1 cellular context compared by ENCODE assay signal in genomic region chr1:156177918-156178654, GRCh38.
A peak's percentile ranks its signal among the peaks of the same experiment; 100 is the strongest.
TF ChIP-seq lines count a peak whose summit lies in the region.

No MANE protein-coding gene starts in this region.

TF ChIP-seq in K562, 482 proteins besides CTCF, POLR2A, EP300 and RAD21 (continued from another document):
- TF ChIP-seq MGA (IDR thresholded peaks at IDR 0.05) (no peak), SMARCA4 (IDR thresholded peaks at IDR 0.05) (peak; percentile 12; the same call in 1 of the 2 replicates), SFPQ (IDR thresholded peaks at IDR 0.05; ENCODE audit: low read depth, low read length) (no peak), SMARCE1 (IDR thresholded peaks at IDR 0.05) (peak; percentile 30; the same call in 1 of the 2 replicates), EGR1 (conservative IDR thresholded peaks at IDR 0.05) (peak; percentile 28; the same call in 1 of the 2 replicates), CTBP1 (IDR thresholded peaks at IDR 0.05; ENCODE audit: borderline replicate concordance) (peak; percentile 76), ZBTB26 (CRISPR knock-in tag; IDR thresholded peaks at IDR 0.05) (no peak), TEAD4 (IDR thresholded peaks at IDR 0.05; ENCODE audit: low read length) (peak; percentile 63), TEAD4 (CRISPR knock-in tag; IDR thresholded peaks at IDR 0.05; ENCODE audit: borderline replicate concordance) (no peak), ZNF398 (CRISPR knock-in tag; IDR thresholded peaks at IDR 0.05) (no peak), E2F3 (CRISPR knock-in tag; IDR thresholded peaks at IDR 0.05) (no peak), MITF (IDR thresholded peaks at IDR 0.05) (no peak), ZBTB9 (CRISPR knock-in tag; IDR thresholded peaks at IDR 0.05) (no peak), MTA1 (IDR thresholded peaks at IDR 0.05; ENCODE audit: borderline replicate concordance) (0 out of 2 replicates have a peak, but pooled peaks have one; percentile 37), ZMIZ1 (IDR thresholded peaks at IDR 0.05; ENCODE audit: low read depth in 2 of 2, low read length in 2 of 2) (no peak), KDM4B (IDR thresholded peaks at IDR 0.05; ENCODE audit: borderline replicate concordance in 2 of 2, low read depth in 1 of 2) (no peak), FOSL1 (tag; conservative IDR thresholded peaks at IDR 0.05) (no peak), CBFA2T2 (conservative IDR thresholded peaks at IDR 0.05) (peak; percentile 73), ARID1B (IDR thresholded peaks at IDR 0.05) (peak; percentile 68), NFIC (IDR thresholded peaks at IDR 0.05) (peak; percentile 19; the same call in 1 of the 2 replicates), SRF (CRISPR knock-in tag; IDR thresholded peaks at IDR 0.05) (no peak), ZEB2 (IDR thresholded peaks at IDR 0.05) (peak; percentile 85), HMBOX1 (IDR thresholded peaks at IDR 0.05) (peak; percentile 43; the same call in 1 of the 2 replicates), CBFA2T3 (IDR thresholded peaks at IDR 0.05) (peak; percentile 87), SAFB (IDR thresholded peaks at IDR 0.05; ENCODE audit: borderline replicate concordance, low read depth, low read length) (no peak), ZNF512 (tag; IDR thresholded peaks at IDR 0.05) (no peak)
TF ChIP-seq in K562: peak in this region for 22.
